ENCODE assay signal across 9 cellular contexts in the genomic region with DNA sequence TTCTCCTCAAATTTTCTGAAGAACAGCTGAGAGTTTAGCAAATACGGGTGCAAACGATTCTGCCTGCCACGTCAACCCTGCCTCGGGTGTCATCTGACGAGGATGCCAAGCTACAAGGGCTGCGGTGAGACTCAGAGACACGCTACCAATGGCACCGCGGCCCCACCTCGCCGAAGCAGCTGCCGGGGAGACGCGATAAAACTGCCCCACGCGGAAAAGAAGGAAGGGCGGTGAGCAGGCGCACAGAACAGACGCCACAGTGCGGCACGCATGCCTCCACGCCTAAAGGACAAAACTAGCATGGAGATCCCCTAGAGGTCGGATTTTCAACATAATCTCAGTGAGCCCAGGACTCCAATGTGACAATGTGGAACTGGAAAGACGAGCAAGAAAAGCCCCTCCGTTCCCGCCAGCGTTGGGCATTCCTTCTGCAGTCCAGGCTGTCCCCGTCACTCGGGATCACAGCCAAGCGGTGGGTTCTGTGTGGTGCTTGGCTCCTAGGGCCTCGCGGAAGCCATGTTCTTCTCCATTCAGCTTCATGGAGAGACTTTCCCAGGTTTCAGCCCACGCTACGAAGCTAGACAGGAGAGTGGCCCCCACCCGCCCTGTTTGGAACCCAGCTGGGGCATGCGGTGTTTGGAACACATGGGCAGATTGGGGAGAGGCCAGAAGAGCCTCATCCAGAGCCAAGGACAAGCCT. TPM values are rescaled to one million over a fixed set of nuclear protein-coding genes. Genes with fewer than 3 reads are reported as not detected.
DNase-seq lines count a peak whose midpoint lies in the region; TF ChIP-seq lines count a peak whose summit lies in the region.
"Had no signal": no experiment of that assay in that cellular context is flagged by ENCODE, and none has a peak within 500 bp of the region (broad histone marks: within the 10 kb centered on the region; RNA-seq: fewer than 3 reads in every experiment).

No MANE protein-coding gene starts in this region.

- H2AFZ ChIP-seq in osteoblast (ENCODE audit: low read length) = peak overlapping the region; percentile 90

- peak overlapping the region; percentile 80 for H3K4me2 ChIP-seq in osteoblast (ENCODE audit: insufficient read depth, low read length)

- H4K20me1 ChIP-seq in osteoblast (ENCODE audit: insufficient read depth, low read length) = no peaks in the 10 kb centered on the region

- H3K4me3 ChIP-seq in osteoblast (ENCODE audit: insufficient read depth, low read length) = peak overlapping the region; percentile 73
- H3K4me3 ChIP-seq in testis = no peak overlapping the region
- no peak overlapping the region for H3K4me3 ChIP-seq in right atrium auricular region

- WGBS in testis, 2 donors = 79 to 88% methylated on average over 34 to 36 of the region's 36 CpGs

- H3K4me1 Mint-ChIP-seq in activated naive CD4-positive, alpha-beta T cell treated with anti-CD3 and anti-CD28 coated beads, Interleukin-2, amount 50 U/mL, for 24 hours = peaks cover 54% of the 10 kb centered on the region

- peaks cover 7% of the 10 kb centered on the region for H3K9me3 ChIP-seq in osteoblast (ENCODE audit: low read depth, low read length)
- no peaks in the 10 kb centered on the region for H3K9me3 ChIP-seq in testis
- H3K9me3 ChIP-seq in right atrium auricular region = no peaks in the 10 kb centered on the region

- H3K27me3 ChIP-seq in osteoblast (ENCODE audit: insufficient read depth, low read length) (no peaks in the 10 kb centered on the region), testis (no peaks in the 10 kb centered on the region), right atrium auricular region (no peaks in the 10 kb centered on the region)

- no peak for TF ChIP-seq CTCF in osteoblast (IDR thresholded peaks at IDR 0.05; ENCODE audit: extremely low read depth, low read depth, low read length)
- no peak for TF ChIP-seq CTCF in testis (IDR thresholded peaks at IDR 0.05)
- no peak for TF ChIP-seq CTCF in right atrium auricular region (IDR thresholded peaks at IDR 0.05)

- peaks cover 11% of the 10 kb centered on the region for H3K36me3 Mint-ChIP-seq in activated naive CD4-positive, alpha-beta T cell treated with anti-CD3 and anti-CD28 coated beads, Interleukin-2, amount 50 U/mL, for 24 hours

- H3K4me1 ChIP-seq in osteoblast (ENCODE audit: insufficient read depth, low read length) (peaks cover 16% of the 10 kb centered on the region), testis (peaks cover 6% of the 10 kb centered on the region), right atrium auricular region (peaks cover 0 to 7% of the 10 kb centered on the region in 2 donors)

- H3K79me2 ChIP-seq in osteoblast (ENCODE audit: insufficient read depth, low read length) = peaks cover 31% of the 10 kb centered on the region

- TF ChIP-seq POLR2A in testis (IDR thresholded peaks at IDR 0.05) = no peak

- H3K9me3 Mint-ChIP-seq in activated naive CD4-positive, alpha-beta T cell treated with anti-CD3 and anti-CD28 coated beads, Interleukin-2, amount 50 U/mL, for 24 hours = no peaks in the 10 kb centered on the region

- intact Hi-C loops in testis (cut with DNase I; ENCODE audit: low total_unique reads) = no loop called here

- DNase-seq in Ammon's horn (ENCODE audit: low spot score) (peak; percentile 43), T follicular helper cell (ENCODE audit: low read depth) (peak; percentile 67), osteoblast (ENCODE audit: insufficient read length, low spot score, missing footprints) (peak; percentile 98), putamen (ENCODE audit: low spot score) (no peak), OCI-M1 (lab: John Stamatoyannopoulos, UW) (no peak), testis (no peak), right atrium auricular region (ENCODE audit: low spot score) (no peak)
- DNase-seq: COR-L47 had no signal

- H3K27ac Mint-ChIP-seq in activated naive CD4-positive, alpha-beta T cell treated with anti-CD3 and anti-CD28 coated beads, Interleukin-2, amount 50 U/mL, for 24 hours = peak overlapping the region; percentile 76

- peak overlapping the region; percentile 92 for H3K27ac ChIP-seq in osteoblast (ENCODE audit: low read depth, low read length)
- H3K27ac ChIP-seq in testis = no peak overlapping the region
- no peak overlapping the region for H3K27ac ChIP-seq in right atrium auricular region

- H3K4me3 Mint-ChIP-seq in activated naive CD4-positive, alpha-beta T cell treated with anti-CD3 and anti-CD28 coated beads, Interleukin-2, amount 50 U/mL, for 24 hours = peak overlapping the region; percentile 85

- no peaks in the 10 kb centered on the region for H3K36me3 ChIP-seq in osteoblast (ENCODE audit: insufficient read depth, low read length)
- H3K36me3 ChIP-seq in testis (ENCODE audit: low read depth, missing control alignments) = no peaks in the 10 kb centered on the region
- peaks cover 8% of the 10 kb centered on the region for H3K36me3 ChIP-seq in right atrium auricular region

- H3K27me3 Mint-ChIP-seq in activated naive CD4-positive, alpha-beta T cell treated with anti-CD3 and anti-CD28 coated beads, Interleukin-2, amount 50 U/mL, for 24 hours = no peaks in the 10 kb centered on the region

RNA-seq across cellular contexts. Expression of a gene that starts 5.9 kb away (rescaled TPM):
- total RNA-seq in osteoblast (25.3 and 35.8 TPM in 2 replicates), testis (10 to 100 TPM; 66.6 to 83.4 TPM), right atrium auricular region (10 to 100 TPM; 11.9 to 14.1 TPM)
- 12.5 TPM for polyA plus RNA-seq in testis (ENCODE audit: insufficient read depth, low read depth, low replicate concordance)

RNA-seq across cellular contexts. Expression of a gene that starts 16.7 kb away (rescaled TPM):
- total RNA-seq in osteoblast (under 0.01 TPM in 1 of 2 replicates, not detected in the other), testis (10 to 100 TPM; 11.2 to 19.6 TPM), right atrium auricular region (1 to 10 TPM; 1.0 to 1.6 TPM)
- 4.3 TPM for polyA plus RNA-seq in testis (ENCODE audit: insufficient read depth, low read depth, low replicate concordance)

Comparison
In these comparisons a context has a peak if more than half of its experiments do, and no peak if none do; other contexts are left out.
1. DNase-seq: peak in Ammon's horn (single experiment), T follicular helper cell (single experiment) and osteoblast (single experiment); none in putamen (single experiment), OCI-M1 (single experiment), testis (single experiment) and right atrium auricular region (single experiment).
2. RNA of a gene that starts 16.7 kb away (total RNA-seq): 11.2 to 19.6 TPM in testis; 1.0 to 1.6 TPM in right atrium auricular region and under 0.01 TPM in osteoblast; every median in the first group is over 4 times any median in the second.